ENCODE assay signal across 9 cellular contexts in genomic region chr22:32378703-32379272, GRCh38. TPM values are rescaled to one million over a fixed set of nuclear protein-coding genes. Genes with fewer than 3 reads are reported as not detected.
DNase-seq lines count a peak whose midpoint lies in the region; ATAC-seq lines count a peak whose summit lies in the region.
"Had no signal": no experiment of that assay in that cellular context is flagged by ENCODE, and none has a peak within 500 bp of the region (broad histone marks: within the 10 kb centered on the region; RNA-seq: fewer than 3 reads in every experiment).

No MANE protein-coding gene starts in this region.

- no peaks in the 10 kb centered on the region for H3K9me3 Mint-ChIP-seq in activated CD4-positive, alpha-beta memory T cell treated with anti-CD3 and anti-CD28 coated beads for 36 hours

- no peak for ATAC-seq in HG03039 (IDR thresholded peaks at IDR 0.05; ENCODE audit: unreplicated experiment)

- no peaks in the 10 kb centered on the region for H3K36me3 Mint-ChIP-seq in activated CD4-positive, alpha-beta memory T cell treated with anti-CD3 and anti-CD28 coated beads for 36 hours

- intact Hi-C loops in activated CD4-positive, alpha-beta memory T cell treated with anti-CD3 and anti-CD28 coated beads for 36 hours (cut with micrococcal nuclease): no loop called here

- no peak overlapping the region for H3K4me3 Mint-ChIP-seq in activated CD4-positive, alpha-beta memory T cell treated with anti-CD3 and anti-CD28 coated beads for 36 hours

- no peaks in the 10 kb centered on the region for H3K27me3 Mint-ChIP-seq in activated CD4-positive, alpha-beta memory T cell treated with anti-CD3 and anti-CD28 coated beads for 36 hours

- DNase-seq in NCI-H1092 treated with DMSO at 0.1 percent for 48 hours (lab: John Stamatoyannopoulos, UW): peak; percentile 32
- no peak for DNase-seq in NCI-H1092 (lab: John Stamatoyannopoulos, UW)
- peak; percentile 61 for DNase-seq in HT1080 (ENCODE audit: low read depth)
- DNase-seq in activated CD4-positive, alpha-beta memory T cell treated with anti-CD3 and anti-CD28 coated beads for 36 hours: peak; percentile 40
- peak; percentile 48 for DNase-seq in inferior parietal cortex (ENCODE audit: extremely low spot score)
- no peak for DNase-seq in NOMO-1 treated with dmso at 0.1 percent for 144 hours (lab: John Stamatoyannopoulos, UW; ENCODE audit: unreplicated experiment)
- no peak for DNase-seq in stimulated activated naive CD4-positive, alpha-beta T cell (lab: John Stamatoyannopoulos, UW)

- H3K27ac Mint-ChIP-seq in activated CD4-positive, alpha-beta memory T cell treated with anti-CD3 and anti-CD28 coated beads for 36 hours: no peak overlapping the region

- no peaks in the 10 kb centered on the region for H3K4me1 Mint-ChIP-seq in activated CD4-positive, alpha-beta memory T cell treated with anti-CD3 and anti-CD28 coated beads for 36 hours (ENCODE audit: low read depth)

- CTCF ChIA-PET in activated CD4-positive, alpha-beta memory T cell treated with anti-CD3 and anti-CD28 coated beads for 36 hours (lab: Charles Lee): interaction anchor here (0.9 to 1.0 kb wide), 2 partner anchors 12 to 95 kb away, joined by 3 read pairs; no protein-coding TSS in a partner anchor

- POLR2A ChIA-PET in activated CD4-positive, alpha-beta memory T cell treated with anti-CD3 and anti-CD28 coated beads for 36 hours (lab: Charles Lee): no interaction called here

RNA-seq across cellular contexts. Expression of gene RFPL3, which starts 21.1 kb away (rescaled TPM):
- total RNA-seq in HT1080 (2014; rRNA removed; shearing (Covaris generic)): not detected in 2 replicates
- not detected in 2 replicates for polyA plus RNA-seq in HT1080 (2015; cell fraction: cytosol; rRNA removed)
- polyA plus RNA-seq in HT1080 (2015; cell fraction: nucleus; rRNA removed): not detected in 2 replicates
- not detected for total RNA-seq in activated CD4-positive, alpha-beta memory T cell treated with anti-CD3 and anti-CD28 coated beads for 36 hours
- total RNA-seq: activated CD8-positive, alpha-beta memory T cell treated with anti-CD3 and anti-CD28 coated beads for 36 hours had no signal

RNA-seq across cellular contexts. Expression of gene RTCB, which starts 33.3 kb away (rescaled TPM):
- total RNA-seq in HT1080 (2014; rRNA removed; shearing (Covaris generic)): 86.6 and 101 TPM in 2 replicates
- polyA plus RNA-seq in HT1080 (2015; cell fraction: cytosol; rRNA removed): 77.3 and 84.6 TPM in 2 replicates
- 104 and 110 TPM in 2 replicates for polyA plus RNA-seq in HT1080 (2015; cell fraction: nucleus; rRNA removed)
- total RNA-seq in activated CD4-positive, alpha-beta memory T cell treated with anti-CD3 and anti-CD28 coated beads for 36 hours: 10 to 100 TPM; 87.0 to 87.7 TPM

Comparison
In these comparisons a context has a peak if more than half of its experiments do, and no peak if none do; other contexts are left out.
1. DNase-seq: peak in NCI-H1092 treated with DMSO at 0.1 percent for 48 hours (single experiment), HT1080 (single experiment), activated CD4-positive, alpha-beta memory T cell treated with anti-CD3 and anti-CD28 coated beads for 36 hours (single experiment) and inferior parietal cortex (single experiment); none in NCI-H1092 (single experiment), NOMO-1 treated with dmso at 0.1 percent for 144 hours (single experiment) and stimulated activated naive CD4-positive, alpha-beta T cell (0 of 6).